16 cellular contexts compared by ENCODE assay signal in genomic region chr2:26169681-26170414, GRCh38.
"Had no signal": no experiment of that assay in that cellular context is flagged by ENCODE, and none has a peak within 500 bp of the region (broad histone marks: within the 10 kb centered on the region; RNA-seq: fewer than 3 reads in every experiment).

No MANE protein-coding gene starts in this region.

- H3K9me3 ChIP-seq: gastroesophageal sphincter, heart right ventricle, mucosa of descending colon had no signal

- H3K4me3 ChIP-seq: gastroesophageal sphincter, heart right ventricle, mucosa of descending colon, SK-N-MC had no signal

- H3K9me3 Mint-ChIP-seq: T-cell had no signal

- H3K27ac Mint-ChIP-seq: T-cell had no signal

- FAIRE-seq: endometrium, islet of Langerhans, urothelium cell line had no signal

- H3K27ac ChIP-seq: gastroesophageal sphincter, heart right ventricle, SK-N-MC had no signal

- H3K36me3 Mint-ChIP-seq: T-cell had no signal

- H3K36me3 ChIP-seq: gastroesophageal sphincter, heart right ventricle had no signal

- DNase-seq: activated CD4-positive, alpha-beta T cell treated with anti-CD3 and anti-CD28 coated beads, Interleukin-2, amount 50 U/mL, for 4 hours; activated CD4-positive, CD25-positive, alpha-beta regulatory T cell treated with anti-CD3 and anti-CD28 coated beads, Interleukin-2, amount 50 U/mL, for 72 hours; activated T-cell treated with anti-CD3 and anti-CD28 coated beads, Interleukin-2, amount 50 U/mL, for 48 hours; anterior cingulate cortex; heart right ventricle; mucosa of descending colon; naive thymus-derived CD4-positive, alpha-beta T cell; occipital lobe; stimulated activated CD4-positive, alpha-beta T cell treated with anti-CD3 and anti-CD28 coated beads, Interleukin-1b, Interleukin-23, amount 100 ng/mL, for 48 hours; T-cell had no signal

- ATAC-seq: gastroesophageal sphincter; heart right ventricle; left lobe of liver; naive thymus-derived CD4-positive, alpha-beta T cell; T-cell had no signal
